ENCODE assay signal across 1 cellular context in the genomic region with DNA sequence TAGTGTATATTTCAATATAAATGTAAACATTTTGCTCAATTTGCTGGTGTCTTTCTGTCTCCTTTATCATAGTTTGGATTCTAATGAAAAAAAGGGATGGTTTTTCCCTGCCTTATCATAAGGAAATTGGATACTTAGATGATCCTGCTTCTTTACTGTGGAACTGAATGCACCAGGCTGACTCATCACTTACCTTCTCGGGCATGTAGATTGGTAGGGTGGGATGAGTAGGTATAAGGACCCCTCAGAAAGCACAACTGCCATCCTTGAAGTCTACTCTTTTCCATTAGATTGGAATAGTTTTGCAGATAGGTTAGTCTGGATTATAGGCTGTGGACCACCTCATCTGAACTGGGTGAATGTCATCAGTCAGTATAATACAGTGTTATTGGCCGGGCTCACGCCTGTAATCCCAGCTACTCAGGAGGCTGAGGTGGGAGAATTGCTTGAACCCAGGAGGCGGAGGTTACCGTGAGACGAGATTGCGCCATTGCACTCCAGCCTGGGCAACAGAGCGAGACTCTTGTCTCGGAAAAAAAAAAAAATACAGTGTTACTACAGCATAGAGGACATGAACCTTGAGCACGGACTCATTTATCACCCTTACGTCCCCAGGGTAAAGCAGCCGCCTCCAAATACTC.
TF ChIP-seq lines count a peak whose summit lies in the region.

No MANE protein-coding gene starts in this region.

TF ChIP-seq in HCT116, 20 proteins besides CTCF, POLR2A, EP300 and RAD21:
- TF ChIP-seq ZNF274 (IDR thresholded peaks at IDR 0.05; ENCODE audit: low read depth, low read length) (no peak), EGR1 (IDR thresholded peaks at IDR 0.05; ENCODE audit: low read depth) (no peak), ZBTB33 (IDR thresholded peaks at IDR 0.05; ENCODE audit: extremely low read depth, insufficient replicate concordance, low read length) (no peak), POLR2AphosphoS5 (IDR thresholded peaks at IDR 0.05; ENCODE audit: low read depth, low read length) (no peak), SP1 (IDR thresholded peaks at IDR 0.05; ENCODE audit: low read depth) (no peak), ATF3 (IDR thresholded peaks at IDR 0.05) (no peak), YY1 (IDR thresholded peaks at IDR 0.05; ENCODE audit: extremely low read depth, insufficient replicate concordance, low read depth, low read length) (no peak), MAX (IDR thresholded peaks at IDR 0.05) (no peak), EZH2 (IDR thresholded peaks at IDR 0.05) (no peak), JUND (IDR thresholded peaks at IDR 0.05) (no peak), CEBPB (IDR thresholded peaks at IDR 0.05; ENCODE audit: low read depth) (no peak), FOSL1 (IDR thresholded peaks at IDR 0.05; ENCODE audit: low read depth) (no peak), SIN3A (IDR thresholded peaks at IDR 0.05; ENCODE audit: low read depth) (no peak)
